2 cellular contexts compared by ENCODE assay signal in genomic region chr10:89201345-89202032, GRCh38.
TF ChIP-seq lines count a peak whose summit lies in the region.

No MANE protein-coding gene starts in this region.

TF ChIP-seq in GM23338, 12 proteins besides CTCF, POLR2A, EP300 and RAD21:
- TF ChIP-seq ZNF114 (CRISPR knock-in tag; IDR thresholded peaks at IDR 0.05) (no peak), JUNB (IDR thresholded peaks at IDR 0.05; ENCODE audit: unreplicated experiment) (no peak), POLR2AphosphoS5 (IDR thresholded peaks at IDR 0.05; ENCODE audit: low read depth) (no peak), ETS1 (IDR thresholded peaks at IDR 0.05) (no peak), EZH2phosphoT487 (IDR thresholded peaks at IDR 0.05; ENCODE audit: unreplicated experiment) (no peak), EZH2 (IDR thresholded peaks at IDR 0.05; ENCODE audit: low read depth, unreplicated experiment) (no peak), REST (IDR thresholded peaks at IDR 0.05; ENCODE audit: unreplicated experiment) (no peak), STAT1 (IDR thresholded peaks at IDR 0.05; ENCODE audit: unreplicated experiment) (no peak), ZNF331 (CRISPR knock-in tag; IDR thresholded peaks at IDR 0.05; ENCODE audit: low read depth) (no peak), CREB1 (CRISPR knock-in tag; IDR thresholded peaks at IDR 0.05; ENCODE audit: low read depth) (no peak), ZNF462 (CRISPR knock-in tag; IDR thresholded peaks at IDR 0.05) (no peak), NANOG (IDR thresholded peaks at IDR 0.05; ENCODE audit: borderline replicate concordance) (no peak)

TF ChIP-seq in H1, 55 proteins besides CTCF, POLR2A, EP300 and RAD21:
- TF ChIP-seq MAFK (IDR thresholded peaks at IDR 0.05; ENCODE audit: low read depth, low read length) (peak; percentile 43; the same call in 1 of the 2 replicates), EGR1 (IDR thresholded peaks at IDR 0.05; ENCODE audit: borderline replicate concordance, low read depth, low read length) (no peak), SRF (IDR thresholded peaks at IDR 0.05; ENCODE audit: low read depth, low read length) (no peak), RXRA (IDR thresholded peaks at IDR 0.05; ENCODE audit: insufficient read depth, low read depth, low read length) (no peak), CREB1 (IDR thresholded peaks at IDR 0.05) (no peak)
TF ChIP-seq in H1: peak in this region for 1.
